8 cellular contexts compared by ENCODE assay signal in the genomic region with DNA sequence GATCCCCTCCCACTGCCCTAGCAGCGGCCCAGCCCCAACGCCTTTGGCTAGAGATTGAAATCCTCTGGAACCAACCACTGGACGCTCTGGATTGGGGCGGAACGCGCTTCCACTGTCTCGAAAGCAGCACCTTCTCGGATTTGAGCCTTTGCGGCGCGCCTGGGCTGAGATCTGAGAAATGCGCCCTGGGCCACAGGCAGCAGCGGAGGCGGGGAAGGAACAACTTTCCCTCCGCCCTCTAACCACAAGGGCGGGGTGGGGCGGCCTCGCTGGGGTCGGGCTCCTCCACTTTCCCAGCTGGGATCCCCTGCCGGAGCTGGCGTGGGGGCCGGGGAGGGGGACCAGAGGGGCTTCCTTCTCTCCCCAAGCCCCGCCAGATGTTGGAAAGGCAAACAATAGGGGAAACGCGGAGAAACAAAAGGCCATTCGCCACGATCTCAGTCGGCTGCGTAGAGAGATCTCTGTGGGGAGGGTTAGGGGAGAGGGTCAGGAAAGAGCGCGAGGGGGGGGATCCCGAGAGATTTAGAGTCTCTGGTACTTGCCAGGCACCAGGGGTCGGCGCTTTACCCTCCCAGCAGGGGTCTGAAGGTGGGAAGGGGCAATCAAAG. TPM values are rescaled to one million over a fixed set of nuclear protein-coding genes. Genes with fewer than 3 reads are reported as not detected.
DNase-seq lines count a peak whose midpoint lies in the region; ATAC-seq and TF ChIP-seq lines count a peak whose summit lies in the region.

No MANE protein-coding gene starts in this region.

- H4K20me1 ChIP-seq in Karpas-422 (ENCODE audit: insufficient read depth, low read depth, low read length) = no peaks in the 10 kb centered on the region

- DNase-seq in HEK293T (ENCODE audit: extremely low spot score) (peak; percentile 64), NT2/D1 (ENCODE audit: low read depth, low spot score) (peak; percentile 76), activated gamma-delta T cell treated with Interleukin-2 at 50 U/mL for 16 hours (peak; percentile 34), foreskin fibroblast (peak; percentile 39 to 77), suprapubic skin (ENCODE audit: low spot score in 2 of 2) (peak; percentile 92), Karpas-422 (no peak)
- DNase-seq in natural killer cell treated with Interleukin-12 subunit alpha and Interleukin-12 subunit beta and Interleukin-15 and Interleukin-18, amount 100 ng/mL, for 72 hours (ENCODE audit: low spot score) = peak; percentile 76

- WGBS in suprapubic skin = under 1% methylated on average over 26 of the region's 34 CpGs

- H3K9me3 Mint-ChIP-seq in natural killer cell treated with Interleukin-12 subunit alpha and Interleukin-12 subunit beta and Interleukin-15 and Interleukin-18, amount 100 ng/mL, for 72 hours = no peaks in the 10 kb centered on the region

- no peaks in the 10 kb centered on the region for H3K79me2 ChIP-seq in Karpas-422 (ENCODE audit: low read length)

- peak in 1 of 2 donors; percentile 26 for TF ChIP-seq POLR2A in suprapubic skin (IDR thresholded peaks at IDR 0.05)

- no peaks in the 10 kb centered on the region for H3K4me1 ChIP-seq in NT2/D1 (ENCODE audit: insufficient read depth, insufficient read length)
- peaks cover 33% of the 10 kb centered on the region for H3K4me1 ChIP-seq in suprapubic skin
- H3K4me1 ChIP-seq in Karpas-422 (ENCODE audit: low read length) = peaks cover 9% of the 10 kb centered on the region

- TF ChIP-seq CTCF in foreskin fibroblast (IDR thresholded peaks at IDR 0.05; ENCODE audit: low read depth, low read length) (no peak), suprapubic skin (IDR thresholded peaks at IDR 0.05) (no peak)

- H3K9me2 ChIP-seq in Karpas-422 (replicated peaks; ENCODE audit: insufficient read depth, low read length) = no peaks in the 10 kb centered on the region

- no peaks in the 10 kb centered on the region for H3K9me3 ChIP-seq in NT2/D1 (ENCODE audit: insufficient read depth, low read length)
- no peaks in the 10 kb centered on the region for H3K9me3 ChIP-seq in suprapubic skin
- H3K9me3 ChIP-seq in Karpas-422 (ENCODE audit: low read length) = no peaks in the 10 kb centered on the region

- CTCF ChIA-PET in HEK293T (lab: Yijun Ruan, JAX) = interaction anchor here (1.3 kb wide), 1 partner anchor 195 kb away, joined by 4 read pairs; no protein-coding TSS in a partner anchor

- peak overlapping the region; percentile 79 for H3K4me3 Mint-ChIP-seq in natural killer cell treated with Interleukin-12 subunit alpha and Interleukin-12 subunit beta and Interleukin-15 and Interleukin-18, amount 100 ng/mL, for 72 hours

- H3K9ac ChIP-seq in NT2/D1 (ENCODE audit: insufficient read length, low read depth) (peak overlapping the region; percentile 88), Karpas-422 (ENCODE audit: low read length) (no peak overlapping the region)

- H3K27ac ChIP-seq in suprapubic skin (peak overlapping the region; percentile 93), Karpas-422 (ENCODE audit: low read length) (no peak overlapping the region)

- no peak overlapping the region for H2AFZ ChIP-seq in Karpas-422 (ENCODE audit: low read length)

- peak overlapping the region in 1 of 2 donors; percentile 48 for H3K27ac Mint-ChIP-seq in natural killer cell treated with Interleukin-12 subunit alpha and Interleukin-12 subunit beta and Interleukin-15 and Interleukin-18, amount 100 ng/mL, for 72 hours

- H3K36me3 ChIP-seq in NT2/D1 (ENCODE audit: insufficient read depth, insufficient read length, low read length) (no peaks in the 10 kb centered on the region), suprapubic skin (no peaks in the 10 kb centered on the region), Karpas-422 (ENCODE audit: insufficient read depth, low read length) (no peaks in the 10 kb centered on the region)

- no peak for TF ChIP-seq EP300 in suprapubic skin (IDR thresholded peaks at IDR 0.05)

- peaks cover 26 to 28% of the 10 kb centered on the region in 2 donors for H3K27me3 Mint-ChIP-seq in natural killer cell treated with Interleukin-12 subunit alpha and Interleukin-12 subunit beta and Interleukin-15 and Interleukin-18, amount 100 ng/mL, for 72 hours

- peak overlapping the region; percentile 60 for H3K4me3 ChIP-seq in GM08714 (ENCODE audit: low read length)
- peak overlapping the region; percentile 89 for H3K4me3 ChIP-seq in NT2/D1 (ENCODE audit: insufficient read length, low read depth)
- H3K4me3 ChIP-seq in foreskin fibroblast (ENCODE audit: low read depth in 1 of 2, low read length in 2 of 2) = peak overlapping the region; percentile 54 to 65
- peak overlapping the region; percentile 87 for H3K4me3 ChIP-seq in suprapubic skin
- H3K4me3 ChIP-seq in Karpas-422 (ENCODE audit: low read length) = no peak overlapping the region

- H3K27me3 ChIP-seq in NT2/D1 (ENCODE audit: insufficient read depth, insufficient read length) (peaks cover 9% of the 10 kb centered on the region), suprapubic skin (no peaks in the 10 kb centered on the region), Karpas-422 (ENCODE audit: low read length) (no peaks in the 10 kb centered on the region)

- ATAC-seq in natural killer cell treated with Interleukin-12 subunit alpha and Interleukin-12 subunit beta and Interleukin-15 and Interleukin-18, amount 100 ng/mL, for 72 hours = peak; percentile 60 to 80

- POLR2A ChIA-PET in HEK293T (lab: Yijun Ruan, JAX) = interaction anchor here (0.6 kb wide), 1 partner anchor 186 kb away, joined by 3 read pairs; no protein-coding TSS in a partner anchor

- peaks cover 0 to 6% of the 10 kb centered on the region in 2 donors for H3K4me1 Mint-ChIP-seq in natural killer cell treated with Interleukin-12 subunit alpha and Interleukin-12 subunit beta and Interleukin-15 and Interleukin-18, amount 100 ng/mL, for 72 hours (ENCODE audit: low read depth in 2 of 2)

- no peaks in the 10 kb centered on the region for H3K36me3 Mint-ChIP-seq in natural killer cell treated with Interleukin-12 subunit alpha and Interleukin-12 subunit beta and Interleukin-15 and Interleukin-18, amount 100 ng/mL, for 72 hours

- no peak overlapping the region for H3K4me2 ChIP-seq in Karpas-422 (ENCODE audit: low read depth, low read length, poor library complexity, severe bottlenecking)

TF ChIP-seq in HEK293T, 16 proteins besides CTCF, POLR2A, EP300 and RAD21:
- TF ChIP-seq FOXM1 (IDR thresholded peaks at IDR 0.05; ENCODE audit: borderline replicate concordance) (no peak), ELF4 (IDR thresholded peaks at IDR 0.05) (no peak), BHLHE40 (IDR thresholded peaks at IDR 0.05; ENCODE audit: borderline replicate concordance) (no peak), LEF1 (IDR thresholded peaks at IDR 0.05; ENCODE audit: borderline replicate concordance) (no peak), HDGF (IDR thresholded peaks at IDR 0.05; ENCODE audit: borderline replicate concordance) (no peak), ZNF384 (IDR thresholded peaks at IDR 0.05) (no peak), FOXA1 (IDR thresholded peaks at IDR 0.05) (no peak)
- TF ChIP-seq, protein P1, sequence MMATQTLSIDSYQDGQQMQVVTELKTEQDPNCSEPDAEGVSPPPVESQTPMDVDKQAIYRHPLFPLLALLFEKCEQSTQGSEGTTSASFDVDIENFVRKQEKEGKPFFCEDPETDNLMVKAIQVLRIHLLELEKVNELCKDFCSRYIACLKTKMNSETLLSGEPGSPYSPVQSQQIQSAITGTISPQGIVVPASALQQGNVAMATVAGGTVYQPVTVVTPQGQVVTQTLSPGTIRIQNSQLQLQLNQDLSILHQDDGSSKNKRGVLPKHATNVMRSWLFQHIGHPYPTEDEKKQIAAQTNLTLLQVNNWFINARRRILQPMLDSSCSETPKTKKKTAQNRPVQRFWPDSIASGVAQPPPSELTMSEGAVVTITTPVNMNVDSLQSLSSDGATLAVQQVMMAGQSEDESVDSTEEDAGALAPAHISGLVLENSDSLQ (IDR thresholded peaks at IDR 0.05) = no peak

RNA-seq across cellular contexts. Expression of a gene that starts 1.2 kb away (rescaled TPM):
- under 1 TPM; 0.11 to 0.59 TPM for total RNA-seq in natural killer cell treated with Interleukin-12 subunit alpha and Interleukin-12 subunit beta and Interleukin-15 and Interleukin-18, amount 100 ng/mL, for 72 hours
- total RNA-seq in suprapubic skin = 10 to 100 TPM in 2 of 4 donors, 1 to 10 TPM in 2; 8.2 to 21.5 (median 10.9) TPM
- 0.25 and 0.45 TPM in 2 replicates for total RNA-seq in Karpas-422 (2014; rRNA removed; shearing (Covaris generic); ENCODE audit: low replicate concordance)

RNA-seq across cellular contexts. Expression of a gene that starts 4.3 kb away (rescaled TPM):
- not detected for total RNA-seq in natural killer cell treated with Interleukin-12 subunit alpha and Interleukin-12 subunit beta and Interleukin-15 and Interleukin-18, amount 100 ng/mL, for 72 hours
- total RNA-seq in suprapubic skin = not detected
- not detected in 2 replicates for total RNA-seq in Karpas-422 (2014; rRNA removed; shearing (Covaris generic); ENCODE audit: low replicate concordance)

RNA-seq across cellular contexts. Expression of a gene that starts 44.9 kb away (rescaled TPM):
- 1 to 10 TPM; 4.0 to 6.1 TPM for total RNA-seq in natural killer cell treated with Interleukin-12 subunit alpha and Interleukin-12 subunit beta and Interleukin-15 and Interleukin-18, amount 100 ng/mL, for 72 hours
- total RNA-seq in suprapubic skin = 10 to 100 TPM; 12.2 to 48.3 (median 14.5) TPM
- total RNA-seq in Karpas-422 (2014; rRNA removed; shearing (Covaris generic); ENCODE audit: low replicate concordance) = 14.0 and 40.6 TPM in 2 replicates
